Comparison of ENCODE assay signal across 14 cellular contexts in genomic region chr2:12918841-12919445, GRCh38.
A peak's percentile ranks its signal among the peaks of the same experiment; 100 is the strongest.
DNase-seq lines count a peak whose midpoint lies in the region; ATAC-seq, FAIRE-seq and TF ChIP-seq lines count a peak whose summit lies in the region.
"Had no signal": no experiment of that assay in that cellular context is flagged by ENCODE, and none has a peak within 500 bp of the region (broad histone marks: within the 10 kb centered on the region; RNA-seq: fewer than 3 reads in every experiment).

No MANE protein-coding gene starts in this region.

- H3K9me3 ChIP-seq in adrenal gland (replicated peaks in 1 of 3) = no peaks in the 10 kb centered on the region
- H3K9me3 ChIP-seq in prostate gland = no peaks in the 10 kb centered on the region
- H3K9me3 ChIP-seq: SJSA1 had no signal

- H3K4me1 Mint-ChIP-seq in CD14-positive monocyte = no peaks in the 10 kb centered on the region
- H3K4me1 Mint-ChIP-seq: activated CD8-positive, alpha-beta memory T cell treated with anti-CD3 and anti-CD28 coated beads, Interleukin-2, amount 10 ng/mL, durations not matched to agents 7 days and 5 days; memory B cell had no signal

- peak; percentile 95 for ATAC-seq in Right ventricle myocardium superior (ENCODE audit: poor library complexity)
- no peak for ATAC-seq in HG02759 (IDR thresholded peaks at IDR 0.05; ENCODE audit: unreplicated experiment)
- no peak for ATAC-seq in HG03520 (IDR thresholded peaks at IDR 0.05; ENCODE audit: unreplicated experiment)
- ATAC-seq: activated CD8-positive, alpha-beta memory T cell treated with anti-CD3 and anti-CD28 coated beads, Interleukin-2, amount 10 ng/mL, durations not matched to agents 7 days and 5 days; GM12878 had no signal

- no peaks in the 10 kb centered on the region for H3K27me3 ChIP-seq in adrenal gland
- H3K27me3 ChIP-seq in prostate gland (replicated peaks; ENCODE audit: insufficient read depth) = no peaks in the 10 kb centered on the region
- H3K27me3 ChIP-seq: SJSA1 had no signal

- H3K27me3 Mint-ChIP-seq in CD14-positive monocyte (ENCODE audit: low read depth in 3 of 3) = peaks cover 2 to 4% (median 4%) of the 10 kb centered on the region in 3 donors

- peak overlapping the region in 2 of 5 donors; percentile 39 to 83 for H3K27ac ChIP-seq in adrenal gland
- H3K27ac ChIP-seq in prostate gland = peak overlapping the region; percentile 28 to 53
- H3K27ac ChIP-seq: SJSA1 had no signal

- H3K4me3 Mint-ChIP-seq in CD14-positive monocyte = no peak overlapping the region
- H3K4me3 Mint-ChIP-seq: activated CD8-positive, alpha-beta memory T cell treated with anti-CD3 and anti-CD28 coated beads, Interleukin-2, amount 10 ng/mL, durations not matched to agents 7 days and 5 days; memory B cell had no signal

- H3K36me3 ChIP-seq in adrenal gland (replicated peaks in 1 of 2) = no peaks in the 10 kb centered on the region
- H3K36me3 ChIP-seq in prostate gland = no peaks in the 10 kb centered on the region
- H3K36me3 ChIP-seq: SJSA1 had no signal

- no peak for FAIRE-seq in H54 (lab: Jason Lieb, UNC)
- FAIRE-seq: GM12878 had no signal

- H3K27ac Mint-ChIP-seq in CD14-positive monocyte = no peak overlapping the region
- H3K27ac Mint-ChIP-seq: activated CD8-positive, alpha-beta memory T cell treated with anti-CD3 and anti-CD28 coated beads, Interleukin-2, amount 10 ng/mL, durations not matched to agents 7 days and 5 days; memory B cell had no signal

- intact Hi-C loops in adrenal gland (cut with DNase I) (loop anchor here in 1 of 2 donors (10.0 kb wide), 1 partner anchor 94 kb away; no protein-coding TSS in a partner anchor), Right ventricle myocardium superior (cut with DNase I) (loop anchor here (5.0 to 10.0 kb wide), 2 partner anchors 74 to 197 kb away; no protein-coding TSS in a partner anchor), prostate gland (cut with DNase I) (loop anchor here (5.0 kb wide), 1 partner anchor 132 kb away; no protein-coding TSS in a partner anchor), CD14-positive monocyte (cut with micrococcal nuclease) (no loop called here)

- H3K4me3 ChIP-seq in adrenal gland (no peak overlapping the region), prostate gland (no peak overlapping the region)
- H3K4me3 ChIP-seq: GM12878, SJSA1 had no signal

- TF ChIP-seq CTCF in AG09319 (IDR thresholded peaks at IDR 0.05; ENCODE audit: low read depth, low read length) = no peak
- TF ChIP-seq CTCF in adrenal gland (IDR thresholded peaks at IDR 0.05) = no peak
- TF ChIP-seq CTCF in prostate gland (IDR thresholded peaks at IDR 0.05) = no peak
- TF ChIP-seq CTCF in CD14-positive monocyte (IDR thresholded peaks at IDR 0.05) = no peak

- H3K9me3 Mint-ChIP-seq in CD14-positive monocyte = no peaks in the 10 kb centered on the region
- H3K9me3 Mint-ChIP-seq: memory B cell had no signal

- DNase-seq in AG09319 (ENCODE audit: extremely low read depth, low read depth) (peak; percentile 95), adrenal gland (peak in 6 of 7 donors; percentile 39 to 84 (median 56)), Right ventricle myocardium superior (peak; percentile 84), prostate gland (ENCODE audit: low spot score) (peak; percentile 52), CD14-positive monocyte (ENCODE audit: low spot score) (no peak), H54 (ENCODE audit: insufficient read length, low spot score) (no peak)
- DNase-seq: activated CD8-positive, alpha-beta memory T cell treated with anti-CD3 and anti-CD28 coated beads, Interleukin-2, amount 10 ng/mL, durations not matched to agents 7 days and 5 days; NCI-H187 treated with DMSO at 0.1 percent for 48 hours; stimulated activated CD4-positive, alpha-beta T cell treated with anti-CD3 and anti-CD28 coated beads, Interleukin-4, amount 100 ng/mL, for 4 hours had no signal

- no peak for TF ChIP-seq POLR2A in adrenal gland (IDR thresholded peaks at IDR 0.05)
- TF ChIP-seq POLR2A in prostate gland (IDR thresholded peaks at IDR 0.05) = no peak
- no peak for TF ChIP-seq POLR2A in H54 (IDR thresholded peaks at IDR 0.05; ENCODE audit: low read depth, low read length)

- H3K36me3 Mint-ChIP-seq in CD14-positive monocyte = no peaks in the 10 kb centered on the region
- H3K36me3 Mint-ChIP-seq: activated CD8-positive, alpha-beta memory T cell treated with anti-CD3 and anti-CD28 coated beads, Interleukin-2, amount 10 ng/mL, durations not matched to agents 7 days and 5 days; memory B cell had no signal

- H3K4me1 ChIP-seq in adrenal gland (replicated peaks in 1 of 2) (peaks cover 0 to 7% of the 10 kb centered on the region in 2 donors), prostate gland (replicated peaks) (peaks cover 5% of the 10 kb centered on the region)
- H3K4me1 ChIP-seq: SJSA1 had no signal

- WGBS in adrenal gland, 4 donors = 48 to 61% (median 53%) methylated on average over 7 of the region's 7 CpGs
- WGBS in prostate gland = 18% methylated on average over 7 of the region's 7 CpGs

Comparison
In these comparisons a context has a peak if more than half of its experiments do, and no peak if none do; other contexts are left out.
1. DNase-seq: peak in AG09319 (single experiment), adrenal gland (6 of 7), Right ventricle myocardium superior (single experiment) and prostate gland (single experiment); none in CD14-positive monocyte (single experiment) and H54 (single experiment).
2. intact Hi-C loops: an anchor here in Right ventricle myocardium superior (5.0 to 10.0 kb wide) and prostate gland (5.0 kb wide); none called in CD14-positive monocyte.